ENCODE assay signal across 1 cellular context in genomic region chr19:10568826-10569651, GRCh38.
TF ChIP-seq lines count a peak whose summit lies in the region.

Gene CDKN2D (minus strand): TSS chr19:10568979. CDS start chr19:10568653, 326 bp downstream.

TF ChIP-seq in HepG2, 621 proteins besides CTCF, POLR2A, EP300 and RAD21 (continued from another document and continues in another):
- peak; percentile 29; the same call in 1 of the 2 replicates for TF ChIP-seq ZNF574 (CRISPR knock-in tag; IDR thresholded peaks at IDR 0.05)
- TF ChIP-seq HDAC1 (CRISPR knock-in tag; IDR thresholded peaks at IDR 0.05), result peak; percentile 98
- peak; percentile 62; the same call in 1 of the 2 replicates for TF ChIP-seq NR0B2 (CRISPR knock-in tag; IDR thresholded peaks at IDR 0.05)
- TF ChIP-seq ZBTB7B (CRISPR knock-in tag; IDR thresholded peaks at IDR 0.05), result 0 out of 2 replicates have a peak, but pooled peaks have one; percentile 6
- TF ChIP-seq MYC (CRISPR knock-in tag; IDR thresholded peaks at IDR 0.05; ENCODE audit: borderline replicate concordance), result peak; percentile 70
- TF ChIP-seq POGZ (CRISPR knock-in tag; IDR thresholded peaks at IDR 0.05), result peak; percentile 66; the same call in 1 of the 2 replicates
- peak; percentile 80 for TF ChIP-seq THAP11 (CRISPR knock-in tag; IDR thresholded peaks at IDR 0.05)
- peak; percentile 43; the same call in 1 of the 2 replicates for TF ChIP-seq ZSCAN31 (CRISPR knock-in tag; IDR thresholded peaks at IDR 0.05; ENCODE audit: low read depth)
- TF ChIP-seq JDP2 (CRISPR knock-in tag; IDR thresholded peaks at IDR 0.05; ENCODE audit: borderline replicate concordance), result peak; percentile 52; the same call in 1 of the 2 replicates
- no peak for TF ChIP-seq ZNF737 (CRISPR knock-in tag; IDR thresholded peaks at IDR 0.05; ENCODE audit: borderline replicate concordance)
- no peak; the same call in 1 of the 2 replicates for TF ChIP-seq UBTF (CRISPR knock-in tag; IDR thresholded peaks at IDR 0.05)
- peak; percentile 99 for TF ChIP-seq SAP130 (CRISPR knock-in tag; IDR thresholded peaks at IDR 0.05; ENCODE audit: low read depth)
- peak; percentile 96 for TF ChIP-seq RXRA (CRISPR knock-in tag; IDR thresholded peaks at IDR 0.05)
- TF ChIP-seq POLR2AphosphoS5 (IDR thresholded peaks at IDR 0.05; ENCODE audit: low read depth, low read length), result peak; percentile 43
- TF ChIP-seq ZNF777 (CRISPR knock-in tag; IDR thresholded peaks at IDR 0.05), result peak; percentile 56; the same call in 1 of the 2 replicates
- TF ChIP-seq CHCHD3 (CRISPR knock-in tag; IDR thresholded peaks at IDR 0.05), result peak; percentile 95
- no peak for TF ChIP-seq MLLT10 (CRISPR knock-in tag; IDR thresholded peaks at IDR 0.05)
- TF ChIP-seq MTERF4 (CRISPR knock-in tag; IDR thresholded peaks at IDR 0.05), result no peak
- TF ChIP-seq CENPT (CRISPR knock-in tag; IDR thresholded peaks at IDR 0.05; ENCODE audit: low read depth), result peak; percentile 83; the same call in 1 of the 2 replicates
- TF ChIP-seq ZNF672 (CRISPR knock-in tag; IDR thresholded peaks at IDR 0.05), result peak; percentile 92; the same call in 1 of the 2 replicates
- TF ChIP-seq ATM (IDR thresholded peaks at IDR 0.05; ENCODE audit: borderline replicate concordance), result no peak
- no peak for TF ChIP-seq ZNF354B (CRISPR knock-in tag; IDR thresholded peaks at IDR 0.05)
- no peak for TF ChIP-seq ATF6 (CRISPR knock-in tag; conservative IDR thresholded peaks at IDR 0.05)
- TF ChIP-seq ZNF331 (CRISPR knock-in tag; IDR thresholded peaks at IDR 0.05), result peak; percentile 50; the same call in 1 of the 2 replicates
- TF ChIP-seq SP2 (CRISPR knock-in tag; IDR thresholded peaks at IDR 0.05), result peak; percentile 89
- 0 out of 4 replicates have a peak, but pooled peaks of 1 of the 2 experiments have one; percentile 27 for TF ChIP-seq HMGXB4 (CRISPR knock-in tag; IDR thresholded peaks at IDR 0.05; ENCODE audit: borderline replicate concordance in 1 of 2, low read depth in 1 of 2)
- TF ChIP-seq ZNF839 (CRISPR knock-in tag; IDR thresholded peaks at IDR 0.05; ENCODE audit: borderline replicate concordance), result no peak
- TF ChIP-seq HNRNPH1 (optimal IDR thresholded peaks at IDR 0.05; ENCODE audit: low read depth, low read length), result no peak
- TF ChIP-seq SRY (CRISPR knock-in tag; IDR thresholded peaks at IDR 0.05), result peak; percentile 12; the same call in 1 of the 2 replicates
- no peak for TF ChIP-seq LCORL (IDR thresholded peaks at IDR 0.05)
- 0 out of 2 replicates have a peak, but pooled peaks have one; percentile 37 for TF ChIP-seq LCORL (CRISPR knock-in tag; IDR thresholded peaks at IDR 0.05)
- TF ChIP-seq CSRNP1 (CRISPR knock-in tag; IDR thresholded peaks at IDR 0.05), result peak; percentile 98
- TF ChIP-seq ZNF792 (CRISPR knock-in tag; IDR thresholded peaks at IDR 0.05), result peak; percentile 20; the same call in 1 of the 2 replicates
- TF ChIP-seq ARID5B (CRISPR knock-in tag; IDR thresholded peaks at IDR 0.05), result 0 out of 2 replicates have a peak, but pooled peaks have one; percentile 10
- peak; percentile 17 for TF ChIP-seq ZNF639 (CRISPR knock-in tag; conservative IDR thresholded peaks at IDR 0.05)
- TF ChIP-seq SOX5 (CRISPR knock-in tag; IDR thresholded peaks at IDR 0.05; ENCODE audit: borderline replicate concordance), result peak; percentile 40
- no peak for TF ChIP-seq PLRG1 (conservative IDR thresholded peaks at IDR 0.05)
- TF ChIP-seq ZNF704 (CRISPR knock-in tag; IDR thresholded peaks at IDR 0.05; ENCODE audit: borderline replicate concordance), result 0 out of 2 replicates have a peak, but pooled peaks have one; percentile 78
- TF ChIP-seq ZNF549 (CRISPR knock-in tag; IDR thresholded peaks at IDR 0.05), result no peak
- TF ChIP-seq NR2C2 (CRISPR knock-in tag; IDR thresholded peaks at IDR 0.05; ENCODE audit: borderline replicate concordance), result peak; percentile 98
- TF ChIP-seq KLF11 (CRISPR knock-in tag; IDR thresholded peaks at IDR 0.05), result no peak; the same call in 1 of the 2 replicates
- TF ChIP-seq MAX (IDR thresholded peaks at IDR 0.05), result peak; percentile 72
- no peak for TF ChIP-seq RNF2 (conservative IDR thresholded peaks at IDR 0.05; ENCODE audit: low read depth)
- peak; percentile 75 for TF ChIP-seq PHF21A (CRISPR knock-in tag; IDR thresholded peaks at IDR 0.05)
